29 cellular contexts compared by ENCODE assay signal in genomic region chr7:44906980-44907379, GRCh38.
"Had no signal": no experiment of that assay in that cellular context is flagged by ENCODE, and none has a peak within 500 bp of the region (broad histone marks: within the 10 kb centered on the region; RNA-seq: fewer than 3 reads in every experiment).

No MANE protein-coding gene starts in this region.

- H3K4me3 ChIP-seq: adrenal gland, ascending aorta, breast epithelium, cardiac muscle cell, colonic mucosa had no signal

- ATAC-seq: activated CD4-positive, alpha-beta T cell treated with anti-CD3 and anti-CD28 coated beads for 36 hours; activated CD8-positive, alpha-beta memory T cell treated with anti-CD3 and anti-CD28 coated beads, Interleukin-2, amount 10 ng/mL, durations not matched to agents 7 days and 5 days; activated CD8-positive, alpha-beta T cell treated with anti-CD3 and anti-CD28 coated beads, Interleukin-2, amount 10 ng/mL, durations not matched to agents 7 days and 5 days; activated naive CD8-positive, alpha-beta T cell treated with anti-CD3 and anti-CD28 coated beads, Interleukin-2, amount 50 U/mL, for 24 hours; esophagus mucosa had no signal

- H3K27ac ChIP-seq: adrenal gland, ascending aorta, breast epithelium, cardiac muscle cell, colonic mucosa had no signal

- H3K4me1 ChIP-seq: adrenal gland, ascending aorta, colonic mucosa had no signal

- H3K27me3 ChIP-seq: adrenal gland, ascending aorta, breast epithelium, colonic mucosa had no signal

- DNase-seq: activated CD4-positive, alpha-beta memory T cell treated with anti-CD3 and anti-CD28 coated beads for 36 hours; activated CD4-positive, alpha-beta T cell treated with anti-CD3 and anti-CD28 coated beads for 36 hours; activated CD4-positive, alpha-beta T cell treated with anti-CD3 and anti-CD28 coated beads, Interleukin-2, amount 10 ng/mL, durations not matched to agents 24 days and 14 days; activated CD4-positive, CD25-positive, alpha-beta regulatory T cell; activated CD4-positive, CD25-positive, alpha-beta regulatory T cell treated with anti-CD3 and anti-CD28 coated beads, Interleukin-2, amount 50 U/mL, for 72 hours; activated CD8-positive, alpha-beta memory T cell treated with anti-CD3 and anti-CD28 coated beads, Interleukin-2, amount 10 ng/mL, durations not matched to agents 7 days and 5 days; activated CD8-positive, alpha-beta memory T cell treated with anti-CD3 and anti-CD28 coated beads, Interleukin-2, amount 50 U/mL, for 4 hours; activated CD8-positive, alpha-beta T cell treated with anti-CD3 and anti-CD28 coated beads, Interleukin-2, amount 10 ng/mL, durations not matched to agents 7 days and 5 days; activated effector memory CD4-positive, alpha-beta T cell treated with anti-CD3 and anti-CD28 coated beads, Interleukin-2, amount 50 U/mL, for 16 hours; activated naive CD4-positive, alpha-beta T cell treated with anti-CD3 and anti-CD28 coated beads for 36 hours; activated naive CD8-positive, alpha-beta T cell treated with anti-CD3 and anti-CD28 coated beads for 36 hours; activated naive CD8-positive, alpha-beta T cell treated with anti-CD3 and anti-CD28 coated beads, Interleukin-2, amount 50 U/mL, for 24 hours; activated T-cell treated with anti-CD3 and anti-CD28 coated beads, Interleukin-2, amount 50 U/mL, for 1 hour; activated T-cell treated with anti-CD3 and anti-CD28 coated beads, Interleukin-2, amount 50 U/mL, for 72 hours; adrenal gland; amygdala; central memory CD4-positive, alpha-beta T cell; cerebellar nuclear complex; colonic mucosa; effector CD8-positive, alpha-beta T cell; foreskin fibroblast; head of caudate nucleus; T-helper 2 cell had no signal

- FAIRE-seq: endometrium, frontal cortex had no signal

- H3K9me3 ChIP-seq: adrenal gland, ascending aorta, breast epithelium, colonic mucosa had no signal

- H3K36me3 ChIP-seq: adrenal gland, ascending aorta, breast epithelium, cardiac muscle cell, colonic mucosa had no signal
